23 cellular contexts compared by ENCODE assay signal in genomic region chr7:70893985-70894722, GRCh38.
"Had no signal": no experiment of that assay in that cellular context is flagged by ENCODE, and none has a peak within 500 bp of the region (broad histone marks: within the 10 kb centered on the region; RNA-seq: fewer than 3 reads in every experiment).

No MANE protein-coding gene starts in this region.

- H3K27ac Mint-ChIP-seq: activated CD4-positive, alpha-beta T cell treated with anti-CD3 and anti-CD28 coated beads, Interleukin-2, amount 10 ng/mL, durations not matched to agents 7 days and 5 days; activated CD8-positive, alpha-beta T cell treated with anti-CD3 and anti-CD28 coated beads, Interleukin-2, amount 10 ng/mL, durations not matched to agents 7 days and 5 days; activated naive CD8-positive, alpha-beta T cell treated with anti-CD3 and anti-CD28 coated beads, Interleukin-2, amount 10 ng/mL, durations not matched to agents 7 days and 5 days; activated T-cell treated with anti-CD3 and anti-CD28 coated beads, Interleukin-2, amount 50 U/mL, for 24 hours; activated T-helper 2 cell treated with anti-CD3 and anti-CD28 coated beads, Interferon-gamma antibody, Interleukin-2, Interleukin-4, amounts not matched to agents 10 μg/mL and 5 μg/mL and 100 μg/mL, durations not matched to agents 14 hours and 24 hours and 36 hours; stimulated activated naive CD8-positive, alpha-beta T cell treated with anti-CD3 and anti-CD28 coated beads, Interleukin-15, Interleukin-2, amounts not matched to agents 100 ng/mL and 50 ng/mL, for 24 hours; T-helper 1 cell treated with Interleukin-12 subunit alpha and Interleukin-12 subunit beta and Interleukin-4 antibody, amounts not matched to agents 30 μg/mL and 1 μg/mL, for 36 hours had no signal

- H3K4me1 ChIP-seq: prostate gland, right atrium auricular region, tibial nerve, uterus had no signal

- H3K4me1 Mint-ChIP-seq: activated CD4-positive, alpha-beta T cell treated with anti-CD3 and anti-CD28 coated beads, Interleukin-2, amount 10 ng/mL, durations not matched to agents 7 days and 5 days; activated naive CD8-positive, alpha-beta T cell treated with anti-CD3 and anti-CD28 coated beads, Interleukin-2, amount 10 ng/mL, durations not matched to agents 7 days and 5 days had no signal

- DNase-seq: activated CD4-positive, alpha-beta T cell treated with anti-CD3 and anti-CD28 coated beads, Interleukin-2, amount 10 ng/mL, durations not matched to agents 7 days and 5 days; activated CD8-positive, alpha-beta T cell treated with anti-CD3 and anti-CD28 coated beads, Interleukin-2, amount 10 ng/mL, durations not matched to agents 7 days and 5 days; activated naive CD4-positive, alpha-beta T cell treated with Interleukin-2 at 50 U/mL for 16 hours; activated naive CD8-positive, alpha-beta T cell treated with anti-CD3 and anti-CD28 coated beads, Interleukin-2, amount 10 ng/mL, durations not matched to agents 7 days and 5 days; activated T-cell treated with anti-CD3 and anti-CD28 coated beads, Interleukin-2, amount 50 U/mL, for 24 hours; amygdala; caudate nucleus; dorsolateral prefrontal cortex; foreskin melanocyte; glutamatergic neuron; kidney; stimulated activated CD4-positive, alpha-beta T cell treated with anti-CD3 and anti-CD28 coated beads, Interleukin-12 subunit alpha, Interleukin-12 subunit beta, amount 100 ng/mL, for 4 hours; stimulated activated CD4-positive, alpha-beta T cell treated with anti-CD3 and anti-CD28 coated beads, Interleukin-1b, Interleukin-23, amount 100 ng/mL, for 48 hours; uterus had no signal

- H3K36me3 ChIP-seq: prostate gland, right atrium auricular region, tibial nerve, uterus had no signal

- H3K9me3 ChIP-seq: prostate gland had no signal

- H3K27me3 ChIP-seq: right atrium auricular region, tibial nerve, uterus had no signal

- H3K36me3 Mint-ChIP-seq: activated naive CD8-positive, alpha-beta T cell treated with anti-CD3 and anti-CD28 coated beads, Interleukin-2, amount 10 ng/mL, durations not matched to agents 7 days and 5 days; brain had no signal

- H3K27me3 Mint-ChIP-seq: activated CD4-positive, alpha-beta T cell treated with anti-CD3 and anti-CD28 coated beads, Interleukin-2, amount 10 ng/mL, durations not matched to agents 7 days and 5 days; activated naive CD8-positive, alpha-beta T cell treated with anti-CD3 and anti-CD28 coated beads, Interleukin-2, amount 10 ng/mL, durations not matched to agents 7 days and 5 days; activated T-cell treated with anti-CD3 and anti-CD28 coated beads, Interleukin-2, amount 50 U/mL, for 24 hours; stimulated activated naive CD8-positive, alpha-beta T cell treated with anti-CD3 and anti-CD28 coated beads, Interleukin-15, Interleukin-2, amounts not matched to agents 100 ng/mL and 50 ng/mL, for 24 hours had no signal

- H3K4me3 ChIP-seq: dorsolateral prefrontal cortex, prostate gland, right atrium auricular region, tibial nerve, uterus had no signal

- H3K27ac ChIP-seq: dorsolateral prefrontal cortex, prostate gland, right atrium auricular region, tibial nerve, uterus had no signal

- ATAC-seq: activated CD4-positive, CD25-positive, alpha-beta regulatory T cell treated with anti-CD3 and anti-CD28 coated beads, Interleukin-2, amount 50 U/mL, for 24 hours; activated CD8-positive, alpha-beta T cell treated with anti-CD3 and anti-CD28 coated beads, Interleukin-2, amount 10 ng/mL, durations not matched to agents 7 days and 5 days; left lobe of liver had no signal

- H3K4me3 Mint-ChIP-seq: activated CD4-positive, alpha-beta T cell treated with anti-CD3 and anti-CD28 coated beads, Interleukin-2, amount 10 ng/mL, durations not matched to agents 7 days and 5 days; activated CD8-positive, alpha-beta T cell treated with anti-CD3 and anti-CD28 coated beads, Interleukin-2, amount 10 ng/mL, durations not matched to agents 7 days and 5 days; activated naive CD8-positive, alpha-beta T cell treated with anti-CD3 and anti-CD28 coated beads, Interleukin-2, amount 10 ng/mL, durations not matched to agents 7 days and 5 days; activated T-cell treated with anti-CD3 and anti-CD28 coated beads, Interleukin-2, amount 50 U/mL, for 24 hours; brain; stimulated activated naive CD8-positive, alpha-beta T cell treated with anti-CD3 and anti-CD28 coated beads, Interleukin-15, Interleukin-2, amounts not matched to agents 100 ng/mL and 50 ng/mL, for 24 hours; T-helper 1 cell treated with Interleukin-12 subunit alpha and Interleukin-12 subunit beta and Interleukin-4 antibody, amounts not matched to agents 30 μg/mL and 1 μg/mL, for 36 hours had no signal
